Comparison of ENCODE assay signal across 14 cellular contexts in the genomic region with DNA sequence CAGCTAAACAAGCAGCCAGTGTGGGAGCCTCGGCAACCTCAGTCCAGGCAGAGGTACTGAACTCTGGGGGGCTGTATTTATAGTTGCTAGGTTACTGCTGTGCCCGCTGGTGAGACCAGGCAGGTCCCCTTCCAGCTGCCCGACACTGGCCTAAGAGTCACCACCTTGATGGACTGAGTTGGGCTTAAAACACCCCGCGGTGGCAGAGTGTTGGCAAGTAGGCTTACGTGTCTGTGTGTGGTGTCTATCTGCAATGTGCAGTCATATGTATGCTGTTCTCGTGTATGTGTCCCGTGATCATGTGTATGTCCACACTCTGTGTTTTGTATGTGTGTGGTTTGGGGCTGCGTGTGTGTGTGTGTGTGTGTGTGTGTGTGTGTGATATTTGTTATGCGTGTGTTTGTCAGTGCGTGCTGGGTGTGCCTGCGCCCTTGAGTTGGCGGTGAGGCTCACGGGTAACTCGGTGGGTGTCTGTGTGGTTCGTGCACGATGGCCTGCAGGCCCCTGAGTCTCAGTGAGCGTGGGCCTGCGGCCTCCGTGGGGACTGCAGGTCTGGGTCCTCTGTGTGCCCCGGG.
DNase-seq lines count a peak whose midpoint lies in the region; ATAC-seq and TF ChIP-seq lines count a peak whose summit lies in the region.
"Had no signal": no experiment of that assay in that cellular context is flagged by ENCODE, and none has a peak within 500 bp of the region (broad histone marks: within the 10 kb centered on the region; RNA-seq: fewer than 3 reads in every experiment).

No MANE protein-coding gene starts in this region.

- H3K4me3 ChIP-seq in heart left ventricle, result peak overlapping the region in 9 of 12 donors; percentile 27 to 54 (median 45)

- intact Hi-C loops in heart left ventricle (cut with DNase I) (no loop called here), Right ventricle myocardium inferior (cut with DNase I) (no loop called here)

- H3K36me3 ChIP-seq in heart left ventricle, result no peaks in the 10 kb centered on the region
- H3K36me3 ChIP-seq: BLaER1 treated with 17β-estradiol and CSF1 and Interleukin-3, amounts not matched to agents 10 nM and 100 nM; MG63 had no signal

- H3K4me3 Mint-ChIP-seq in naive thymus-derived CD8-positive, alpha-beta T cell, result peak overlapping the region; percentile 65 to 92 (median 83)
- peak overlapping the region; percentile 71 for H3K4me3 Mint-ChIP-seq in type B pancreatic cell

- H3K27me3 ChIP-seq in heart left ventricle, result peaks cover 49 to 99% (median 94%) of the 10 kb centered on the region in 9 donors

- no peak for TF ChIP-seq CTCF in heart left ventricle (IDR thresholded peaks at IDR 0.05)
- no peak for TF ChIP-seq CTCF in type B pancreatic cell (conservative IDR thresholded peaks at IDR 0.05)

- no peaks in the 10 kb centered on the region for H3K9me3 ChIP-seq in heart left ventricle
- H3K9me3 ChIP-seq: MG63 had no signal

- TF ChIP-seq POLR2A in heart left ventricle (IDR thresholded peaks at IDR 0.05), result no peak

- peak overlapping the region in 1 of 10 donors; percentile 32 for H3K27ac Mint-ChIP-seq in naive thymus-derived CD8-positive, alpha-beta T cell
- no peak overlapping the region for H3K27ac Mint-ChIP-seq in type B pancreatic cell

- WGBS in heart left ventricle, 4 donors, result 25 to 51% (median 38%) methylated on average over 9 to 21 of the region's 21 CpGs

- peaks cover 0 to 7% (median 0%) of the 10 kb centered on the region in 3 donors for H3K36me3 Mint-ChIP-seq in naive thymus-derived CD8-positive, alpha-beta T cell
- H3K36me3 Mint-ChIP-seq in type B pancreatic cell, result no peaks in the 10 kb centered on the region

- H3K27ac ChIP-seq in heart left ventricle (no peak overlapping the region), caudate nucleus (ENCODE audit: low read depth, low read length) (peak overlapping the region; percentile 78)
- H3K27ac ChIP-seq: BLaER1 treated with 17β-estradiol and CSF1 and Interleukin-3, amounts not matched to agents 10 nM and 100 nM had no signal

- DNase-seq in heart left ventricle (no peak), Right ventricle myocardium inferior (ENCODE audit: missing footprints) (no peak), caudate nucleus (lab: John Stamatoyannopoulos, UW) (peak in 1 of 61 donors; percentile 17), type B pancreatic cell (ENCODE audit: extremely low spot score, unreplicated experiment) (no peak), kidney glomerular epithelial cell (lab: John Stamatoyannopoulos, UW) (no peak), NCI-H2107 treated with DMSO at 0.1 percent for 48 hours (lab: John Stamatoyannopoulos, UW; ENCODE audit: unreplicated experiment) (no peak), GM19238 (ENCODE audit: insufficient read length, low spot score) (no peak)
- no peak for DNase-seq in naive thymus-derived CD8-positive, alpha-beta T cell
- DNase-seq: mammary epithelial cell; MG63; NCI-H69; stimulated activated CD4-positive, alpha-beta T cell treated with anti-CD3 and anti-CD28 coated beads, Interleukin-2, amount 100 ng/mL, for 48 hours; T1000 had no signal

- POLR2A ChIA-PET in naive thymus-derived CD8-positive, alpha-beta T cell (lab: Charles Lee), result no interaction called here

- ATAC-seq in heart left ventricle (no peak), Right ventricle myocardium inferior (no peak)
- ATAC-seq in naive thymus-derived CD8-positive, alpha-beta T cell, result peak; percentile 23 to 53

- peaks cover 68 to 100% (median 82%) of the 10 kb centered on the region in 5 donors for H3K27me3 Mint-ChIP-seq in naive thymus-derived CD8-positive, alpha-beta T cell
- H3K27me3 Mint-ChIP-seq in type B pancreatic cell, result peaks cover 96% of the 10 kb centered on the region

- H3K4me1 Mint-ChIP-seq in naive thymus-derived CD8-positive, alpha-beta T cell, result peaks cover 16 to 45% (median 31%) of the 10 kb centered on the region in 4 donors
- peaks cover 8% of the 10 kb centered on the region for H3K4me1 Mint-ChIP-seq in type B pancreatic cell (ENCODE audit: unreplicated experiment)

- H3K9me3 Mint-ChIP-seq in naive thymus-derived CD8-positive, alpha-beta T cell, result peaks cover 0 to 6% (median 0%) of the 10 kb centered on the region in 9 donors
- no peaks in the 10 kb centered on the region for H3K9me3 Mint-ChIP-seq in type B pancreatic cell

- peaks cover 3 to 19% (median 14%) of the 10 kb centered on the region in 12 donors for H3K4me1 ChIP-seq in heart left ventricle

Comparison
In these comparisons a context has a peak if more than half of its experiments do, and no peak if none do; other contexts are left out.
1. ATAC-seq: peak in naive thymus-derived CD8-positive, alpha-beta T cell (2 of 2); none in heart left ventricle (0 of 4) and Right ventricle myocardium inferior (single experiment).